ENCODE assay signal across 22 cellular contexts in the genomic region with DNA sequence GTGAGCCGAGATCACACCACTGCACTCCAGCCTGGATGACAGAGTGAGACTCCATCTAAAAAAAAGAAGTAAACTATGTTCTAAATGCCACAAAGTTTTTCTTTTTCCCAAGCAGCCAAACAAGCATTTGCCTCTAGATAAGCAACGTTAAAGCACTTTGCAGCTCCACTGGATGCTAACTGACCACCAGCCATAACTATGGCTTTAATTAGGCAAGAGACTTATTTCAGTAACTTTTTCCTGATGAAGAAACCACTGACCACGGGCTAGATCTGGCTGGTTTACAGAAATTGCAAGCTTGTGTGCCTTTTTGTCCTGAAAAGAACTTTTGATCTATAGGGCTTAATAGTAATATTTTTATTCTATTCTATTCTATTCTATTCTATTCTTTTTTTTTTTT. TPM values are rescaled to one million over a fixed set of nuclear protein-coding genes. Genes with fewer than 3 reads are reported as not detected.
"Had no signal": no experiment of that assay in that cellular context is flagged by ENCODE, and none has a peak within 500 bp of the region (broad histone marks: within the 10 kb centered on the region; RNA-seq: fewer than 3 reads in every experiment).

No MANE protein-coding gene starts in this region.

- H3K4me3 Mint-ChIP-seq: naive thymus-derived CD8-positive, alpha-beta T cell; type B pancreatic cell had no signal

- H3K36me3 ChIP-seq: esophagus muscularis mucosa, gastroesophageal sphincter, neutrophil, sigmoid colon, stomach, thoracic aorta had no signal

- H3K36me3 Mint-ChIP-seq: type B pancreatic cell had no signal

- DNase-seq: cortex of kidney; dorsolateral prefrontal cortex; effector CD8-positive, alpha-beta T cell; foreskin fibroblast; glutamatergic neuron; islet precursor cell; mucosa of descending colon; naive thymus-derived CD8-positive, alpha-beta T cell; psoas muscle; sigmoid colon; stimulated activated CD4-positive, alpha-beta T cell treated with anti-CD3 and anti-CD28 coated beads, Interleukin-2, amount 100 ng/mL, for 24 hours; stimulated activated naive CD4-positive, alpha-beta T cell; stomach; substantia nigra had no signal

- H3K27ac Mint-ChIP-seq: type B pancreatic cell had no signal

- H3K4me1 Mint-ChIP-seq: naive thymus-derived CD8-positive, alpha-beta T cell had no signal

- H3K4me3 ChIP-seq: dorsolateral prefrontal cortex, esophagus muscularis mucosa, gastroesophageal sphincter, mucosa of descending colon, psoas muscle, sigmoid colon, skin epidermis, stomach, thoracic aorta had no signal

RNA-seq across cellular contexts. Expression of a gene that starts 22.1 kb away (rescaled TPM):
- total RNA-seq: lower leg skin; naive thymus-derived CD8-positive, alpha-beta T cell; osteoblast; psoas muscle; stomach; thoracic aorta had no signal

RNA-seq across cellular contexts. Expression of a gene that starts 38.0 kb away (rescaled TPM):
- total RNA-seq: stomach had no signal
